ENCODE assay signal across 2 cellular contexts in the genomic region with DNA sequence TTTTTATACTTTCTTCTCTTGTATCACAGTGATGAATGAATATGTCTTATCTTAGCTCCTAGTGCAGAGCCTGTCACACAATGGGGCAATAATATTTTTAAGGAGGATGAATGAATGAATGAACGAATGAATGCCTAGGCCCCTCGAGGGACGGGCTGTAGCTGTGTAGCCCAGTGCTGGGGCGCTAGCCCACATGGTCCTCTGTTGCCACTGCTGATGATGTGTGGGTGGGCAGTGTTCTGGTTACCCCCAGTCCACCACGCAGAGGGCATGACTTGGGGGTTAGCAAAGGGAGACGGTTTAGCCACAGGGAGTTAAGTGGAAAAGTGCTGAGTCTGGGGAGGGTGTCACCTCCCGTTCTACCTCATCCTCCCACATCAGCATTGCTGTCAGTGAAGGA.
TF ChIP-seq lines count a peak whose summit lies in the region.

No MANE protein-coding gene starts in this region.

TF ChIP-seq in HepG2, 621 proteins besides CTCF, POLR2A, EP300 and RAD21:
- TF ChIP-seq, protein P1, sequence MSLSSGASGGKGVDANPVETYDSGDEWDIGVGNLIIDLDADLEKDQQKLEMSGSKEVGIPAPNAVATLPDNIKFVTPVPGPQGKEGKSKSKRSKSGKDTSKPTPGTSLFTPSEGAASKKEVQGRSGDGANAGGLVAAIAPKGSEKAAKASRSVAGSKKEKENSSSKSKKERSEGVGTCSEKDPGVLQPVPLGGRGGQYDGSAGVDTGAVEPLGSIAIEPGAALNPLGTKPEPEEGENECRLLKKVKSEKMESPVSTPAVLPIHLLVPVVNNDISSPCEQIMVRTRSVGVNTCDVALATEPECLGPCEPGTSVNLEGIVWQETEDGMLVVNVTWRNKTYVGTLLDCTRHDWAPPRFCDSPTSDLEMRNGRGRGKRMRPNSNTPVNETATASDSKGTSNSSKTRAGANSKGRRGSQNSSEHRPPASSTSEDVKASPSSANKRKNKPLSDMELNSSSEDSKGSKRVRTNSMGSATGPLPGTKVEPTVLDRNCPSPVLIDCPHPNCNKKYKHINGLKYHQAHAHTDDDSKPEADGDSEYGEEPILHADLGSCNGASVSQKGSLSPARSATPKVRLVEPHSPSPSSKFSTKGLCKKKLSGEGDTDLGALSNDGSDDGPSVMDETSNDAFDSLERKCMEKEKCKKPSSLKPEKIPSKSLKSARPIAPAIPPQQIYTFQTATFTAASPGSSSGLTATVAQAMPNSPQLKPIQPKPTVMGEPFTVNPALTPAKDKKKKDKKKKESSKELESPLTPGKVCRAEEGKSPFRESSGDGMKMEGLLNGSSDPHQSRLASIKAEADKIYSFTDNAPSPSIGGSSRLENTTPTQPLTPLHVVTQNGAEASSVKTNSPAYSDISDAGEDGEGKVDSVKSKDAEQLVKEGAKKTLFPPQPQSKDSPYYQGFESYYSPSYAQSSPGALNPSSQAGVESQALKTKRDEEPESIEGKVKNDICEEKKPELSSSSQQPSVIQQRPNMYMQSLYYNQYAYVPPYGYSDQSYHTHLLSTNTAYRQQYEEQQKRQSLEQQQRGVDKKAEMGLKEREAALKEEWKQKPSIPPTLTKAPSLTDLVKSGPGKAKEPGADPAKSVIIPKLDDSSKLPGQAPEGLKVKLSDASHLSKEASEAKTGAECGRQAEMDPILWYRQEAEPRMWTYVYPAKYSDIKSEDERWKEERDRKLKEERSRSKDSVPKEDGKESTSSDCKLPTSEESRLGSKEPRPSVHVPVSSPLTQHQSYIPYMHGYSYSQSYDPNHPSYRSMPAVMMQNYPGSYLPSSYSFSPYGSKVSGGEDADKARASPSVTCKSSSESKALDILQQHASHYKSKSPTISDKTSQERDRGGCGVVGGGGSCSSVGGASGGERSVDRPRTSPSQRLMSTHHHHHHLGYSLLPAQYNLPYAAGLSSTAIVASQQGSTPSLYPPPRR (CRISPR knock-in tag; IDR thresholded peaks at IDR 0.05; ENCODE audit: borderline replicate concordance) = no peak
- TF ChIP-seq ZNF512 (CRISPR knock-in tag; IDR thresholded peaks at IDR 0.05) (no peak), MLLT10 (CRISPR knock-in tag; IDR thresholded peaks at IDR 0.05) (no peak), SOX5 (CRISPR knock-in tag; IDR thresholded peaks at IDR 0.05; ENCODE audit: borderline replicate concordance) (no peak)
- TF ChIP-seq, protein P2, sequence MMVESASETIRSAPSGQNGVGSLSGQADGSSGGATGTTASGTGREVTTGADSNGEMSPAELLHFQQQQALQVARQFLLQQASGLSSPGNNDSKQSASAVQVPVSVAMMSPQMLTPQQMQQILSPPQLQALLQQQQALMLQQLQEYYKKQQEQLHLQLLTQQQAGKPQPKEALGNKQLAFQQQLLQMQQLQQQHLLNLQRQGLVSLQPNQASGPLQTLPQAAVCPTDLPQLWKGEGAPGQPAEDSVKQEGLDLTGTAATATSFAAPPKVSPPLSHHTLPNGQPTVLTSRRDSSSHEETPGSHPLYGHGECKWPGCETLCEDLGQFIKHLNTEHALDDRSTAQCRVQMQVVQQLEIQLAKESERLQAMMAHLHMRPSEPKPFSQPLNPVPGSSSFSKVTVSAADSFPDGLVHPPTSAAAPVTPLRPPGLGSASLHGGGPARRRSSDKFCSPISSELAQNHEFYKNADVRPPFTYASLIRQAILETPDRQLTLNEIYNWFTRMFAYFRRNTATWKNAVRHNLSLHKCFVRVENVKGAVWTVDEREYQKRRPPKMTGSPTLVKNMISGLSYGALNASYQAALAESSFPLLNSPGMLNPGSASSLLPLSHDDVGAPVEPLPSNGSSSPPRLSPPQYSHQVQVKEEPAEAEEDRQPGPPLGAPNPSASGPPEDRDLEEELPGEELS (CRISPR knock-in tag; IDR thresholded peaks at IDR 0.05) = no peak

TF ChIP-seq in HEK293T, 16 proteins besides CTCF, POLR2A, EP300 and RAD21 (continued from another document):
- no peak for TF ChIP-seq CTBP1 (IDR thresholded peaks at IDR 0.05; ENCODE audit: borderline replicate concordance)
- TF ChIP-seq SUZ12 (IDR thresholded peaks at IDR 0.05) = no peak
- TF ChIP-seq ELF4 (IDR thresholded peaks at IDR 0.05) = no peak
